ENCODE assay signal across 1 cellular context in genomic region chr9:137602661-137603060, GRCh38.
TF ChIP-seq lines count a peak whose summit lies in the region.

No MANE protein-coding gene starts in this region.

TF ChIP-seq in GM12878, 131 proteins besides CTCF, POLR2A, EP300 and RAD21:
- no peak for TF ChIP-seq YBX1 (IDR thresholded peaks at IDR 0.05)
- no peak for TF ChIP-seq DPF2 (IDR thresholded peaks at IDR 0.05)
